23 cellular contexts compared by ENCODE assay signal in the genomic region with DNA sequence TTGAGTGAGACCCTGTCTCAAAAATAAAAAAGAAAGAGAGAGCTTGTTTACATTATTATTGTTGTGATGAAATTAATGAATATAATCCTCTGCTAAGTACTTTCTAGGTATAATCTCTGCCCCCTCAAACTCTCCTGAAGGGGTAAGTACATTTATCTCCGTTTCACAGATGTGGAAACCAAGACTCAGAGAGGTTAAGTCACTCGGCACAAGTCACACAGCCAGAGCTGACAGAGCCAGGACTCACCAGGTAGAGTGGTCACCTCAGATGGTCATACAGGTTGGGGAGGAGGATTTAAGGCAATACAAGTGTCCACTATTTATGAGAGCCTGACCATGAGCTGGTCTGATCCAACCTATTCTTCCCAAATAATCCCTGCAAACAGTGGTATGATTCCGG. TPM values are rescaled to one million over a fixed set of nuclear protein-coding genes. Genes with fewer than 3 reads are reported as not detected.
DNase-seq lines count a peak whose midpoint lies in the region; ATAC-seq and TF ChIP-seq lines count a peak whose summit lies in the region.
"Had no signal": no experiment of that assay in that cellular context is flagged by ENCODE, and none has a peak within 500 bp of the region (broad histone marks: within the 10 kb centered on the region; RNA-seq: fewer than 3 reads in every experiment).

No MANE protein-coding gene starts in this region.

- no peak for TF ChIP-seq CTCF in CD8-positive, alpha-beta T cell (IDR thresholded peaks at IDR 0.05)
- TF ChIP-seq CTCF in thyroid gland (IDR thresholded peaks at IDR 0.05) = no peak

- CTCF ChIA-PET in CD8-positive, alpha-beta T cell (lab: Charles Lee) = interaction anchor here (2.8 kb wide), 1 partner anchor 39 kb away, joined by 12 read pairs; no protein-coding TSS in a partner anchor

- peaks cover 23% of the 10 kb centered on the region for H3K36me3 Mint-ChIP-seq in CD4-positive, CD25-positive, alpha-beta regulatory T cell
- H3K36me3 Mint-ChIP-seq in CD8-positive, alpha-beta T cell = peaks cover 40% of the 10 kb centered on the region
- H3K36me3 Mint-ChIP-seq in T-helper 17 cell (ENCODE audit: low read depth) = peaks cover 5% of the 10 kb centered on the region

- POLR2A ChIA-PET in CD8-positive, alpha-beta T cell (lab: Charles Lee) = interaction anchor here (1.1 to 8.7 kb wide), 3 partner anchors 11 to 23 kb away, joined by 3 to 50 read pairs (median 4); a partner anchor contains a TSS

- peaks cover 0 to under 1% (median 0%) of the 10 kb centered on the region in 7 donors for H3K9me3 Mint-ChIP-seq in CD4-positive, CD25-positive, alpha-beta regulatory T cell
- H3K9me3 Mint-ChIP-seq in CD8-positive, alpha-beta T cell = no peaks in the 10 kb centered on the region
- H3K9me3 Mint-ChIP-seq: CD14-positive monocyte; CD8-positive, alpha-beta memory T cell had no signal

- peak overlapping the region in 2 of 3 donors; percentile 52 to 71 for H3K27ac Mint-ChIP-seq in CD4-positive, CD25-positive, alpha-beta regulatory T cell
- H3K27ac Mint-ChIP-seq in CD8-positive, alpha-beta T cell = peak overlapping the region; percentile 22
- H3K27ac Mint-ChIP-seq in T-helper 17 cell = peak overlapping the region; percentile 62

- intact Hi-C loops in CD8-positive, alpha-beta T cell (cut with DNase I, micrococcal nuclease) = no loop called here
- intact Hi-C loops in thyroid gland (cut with DNase I) = no loop called here

- no peaks in the 10 kb centered on the region for H3K27me3 ChIP-seq in CD4-positive, CD25-positive, alpha-beta regulatory T cell (ENCODE audit: control insufficient read depth, insufficient read depth, low read length)
- H3K27me3 ChIP-seq in CD8-positive, alpha-beta T cell (ENCODE audit: insufficient read depth, low read length) = no peaks in the 10 kb centered on the region
- H3K27me3 ChIP-seq in thyroid gland = no peaks in the 10 kb centered on the region
- H3K27me3 ChIP-seq: BE2C; BLaER1 treated with 17β-estradiol and CSF1 and Interleukin-3, amounts not matched to agents 10 nM and 100 nM had no signal

- no peak for ATAC-seq in CD4-positive, CD25-positive, alpha-beta regulatory T cell (ENCODE audit: low read depth in 2 of 2)
- ATAC-seq in CD8-positive, alpha-beta T cell = no peak
- ATAC-seq in T-helper 17 cell (no peak), GM21786 (IDR thresholded peaks at IDR 0.05; ENCODE audit: unreplicated experiment) (no peak)
- ATAC-seq: A549 had no signal

- no peak overlapping the region for H3K27ac ChIP-seq in CD4-positive, CD25-positive, alpha-beta regulatory T cell (ENCODE audit: insufficient read depth, low read length, poor library complexity, severe bottlenecking)
- H3K27ac ChIP-seq in CD8-positive, alpha-beta T cell (ENCODE audit: low read depth, low read length) = no peak overlapping the region
- H3K27ac ChIP-seq in thyroid gland = no peak overlapping the region
- H3K27ac ChIP-seq: A549; BLaER1 treated with 17β-estradiol and CSF1 and Interleukin-3, amounts not matched to agents 10 nM and 100 nM; GM23248 had no signal

- no peaks in the 10 kb centered on the region for H3K9me3 ChIP-seq in CD4-positive, CD25-positive, alpha-beta regulatory T cell (ENCODE audit: control insufficient read depth in 2 of 2, low read length in 2 of 2)
- H3K9me3 ChIP-seq in CD8-positive, alpha-beta T cell (ENCODE audit: low read length) = no peaks in the 10 kb centered on the region
- H3K9me3 ChIP-seq in T-helper 17 cell (ENCODE audit: control insufficient read depth, low read length, poor library complexity, severe bottlenecking) (no peaks in the 10 kb centered on the region), thyroid gland (no peaks in the 10 kb centered on the region)
- H3K9me3 ChIP-seq: A549; BE2C; BLaER1 treated with 17β-estradiol and CSF1 and Interleukin-3, amounts not matched to agents 10 nM and 100 nM had no signal

- H3K27me3 Mint-ChIP-seq in CD4-positive, CD25-positive, alpha-beta regulatory T cell = no peaks in the 10 kb centered on the region
- no peaks in the 10 kb centered on the region for H3K27me3 Mint-ChIP-seq in CD8-positive, alpha-beta T cell (ENCODE audit: low read depth)
- no peaks in the 10 kb centered on the region for H3K27me3 Mint-ChIP-seq in T-helper 17 cell
- H3K27me3 Mint-ChIP-seq: CD8-positive, alpha-beta memory T cell had no signal

- peaks cover 5% of the 10 kb centered on the region for H3K36me3 ChIP-seq in CD4-positive, CD25-positive, alpha-beta regulatory T cell (ENCODE audit: control insufficient read depth, insufficient read depth, low read length)
- H3K36me3 ChIP-seq in CD8-positive, alpha-beta T cell (ENCODE audit: insufficient read depth, low read length) = no peaks in the 10 kb centered on the region
- H3K36me3 ChIP-seq in thyroid gland = no peaks in the 10 kb centered on the region
- H3K36me3 ChIP-seq: BE2C had no signal

- WGBS in thyroid gland, 2 donors = 95 to 96% methylated on average over 3 of the region's 3 CpGs

- no peak for TF ChIP-seq POLR2A in thyroid gland (IDR thresholded peaks at IDR 0.05)

- no peak for DNase-seq in CD4-positive, CD25-positive, alpha-beta regulatory T cell
- no peak for DNase-seq in CD8-positive, alpha-beta T cell
- DNase-seq in T-helper 17 cell = no peak
- no peak for DNase-seq in NOMO-1 (lab: John Stamatoyannopoulos, UW; ENCODE audit: unreplicated experiment in 2 of 2)
- no peak for DNase-seq in thyroid gland
- DNase-seq: 8988T; ACHN; AML-193; BE2C; CD8-positive, alpha-beta memory T cell; DMS53; DMS79 treated with DMSO at 0.1 percent for 48 hours; GF-D8; GM23248; H7; HCEC 1CT had no signal

- no peak overlapping the region for H3K4me3 Mint-ChIP-seq in CD4-positive, CD25-positive, alpha-beta regulatory T cell
- no peak overlapping the region for H3K4me3 Mint-ChIP-seq in CD8-positive, alpha-beta T cell
- H3K4me3 Mint-ChIP-seq in T-helper 17 cell = no peak overlapping the region
- H3K4me3 Mint-ChIP-seq: CD14-positive monocyte; CD8-positive, alpha-beta memory T cell had no signal

- H3K4me3 ChIP-seq in CD4-positive, CD25-positive, alpha-beta regulatory T cell (ENCODE audit: low read depth, low read length) = no peak overlapping the region
- H3K4me3 ChIP-seq in CD8-positive, alpha-beta T cell (ENCODE audit: low read depth, low read length) = no peak overlapping the region
- no peak overlapping the region for H3K4me3 ChIP-seq in thyroid gland (replicated peaks in 1 of 3)
- H3K4me3 ChIP-seq: A549; BLaER1 treated with 17β-estradiol and CSF1 and Interleukin-3, amounts not matched to agents 10 nM and 100 nM; GM23248 had no signal

- H3K4me1 Mint-ChIP-seq in CD4-positive, CD25-positive, alpha-beta regulatory T cell = peaks cover under 1 to 9% (median 4%) of the 10 kb centered on the region in 4 donors
- peaks cover 7% of the 10 kb centered on the region for H3K4me1 Mint-ChIP-seq in CD8-positive, alpha-beta T cell (ENCODE audit: low read depth)
- H3K4me1 Mint-ChIP-seq in T-helper 17 cell = peaks cover 3% of the 10 kb centered on the region

- H3K4me1 ChIP-seq in CD4-positive, CD25-positive, alpha-beta regulatory T cell (ENCODE audit: control insufficient read depth, insufficient read depth, low read length, poor library complexity, severe bottlenecking) = peaks cover 4% of the 10 kb centered on the region
- peaks cover 8% of the 10 kb centered on the region for H3K4me1 ChIP-seq in CD8-positive, alpha-beta T cell (ENCODE audit: insufficient read depth, low read length)
- H3K4me1 ChIP-seq in thyroid gland = no peaks in the 10 kb centered on the region
- H3K4me1 ChIP-seq: BE2C had no signal

RNA-seq across cellular contexts. Expression of a gene that starts 15.2 kb away (rescaled TPM):
- total RNA-seq in CD4-positive, CD25-positive, alpha-beta regulatory T cell = 12.7 TPM
- 1 to 10 TPM; 1.8 to 6.5 (median 4.3) TPM for polyA plus RNA-seq in CD4-positive, CD25-positive, alpha-beta regulatory T cell
- 10 to 100 TPM; 70.0 to 72.3 TPM for total RNA-seq in CD8-positive, alpha-beta T cell
- total RNA-seq in T-helper 17 cell (1 to 10 TPM; 5.1 to 7.4 TPM), thyroid gland (under 1 TPM in 1 of 4 donors, not detected in 3; 0.78 TPM)
- total RNA-seq: G401, GM23248, H7 had no signal

RNA-seq across cellular contexts. Expression of a gene that starts 24.0 kb away (rescaled TPM):
- 64.1 TPM for total RNA-seq in CD4-positive, CD25-positive, alpha-beta regulatory T cell
- polyA plus RNA-seq in CD4-positive, CD25-positive, alpha-beta regulatory T cell = 1 to 10 TPM; 1.5 to 4.4 (median 3.6) TPM
- 100 to 1,000 TPM; 149 to 166 TPM for total RNA-seq in CD8-positive, alpha-beta T cell
- total RNA-seq in T-helper 17 cell = 10 to 100 TPM; 24.2 to 40.5 TPM
- 10 to 100 TPM in 1 of 4 donors, 1 to 10 TPM in 3; 4.4 to 19.6 (median 7.4) TPM for total RNA-seq in thyroid gland

RNA-seq across cellular contexts. Expression of a gene that starts 46.4 kb away (rescaled TPM):
- 22.8 TPM for total RNA-seq in CD4-positive, CD25-positive, alpha-beta regulatory T cell
- polyA plus RNA-seq in CD4-positive, CD25-positive, alpha-beta regulatory T cell = 10 to 100 TPM; 55.1 to 73.5 (median 64.4) TPM
- 10 to 100 TPM; 17.2 to 17.6 TPM for total RNA-seq in CD8-positive, alpha-beta T cell
- total RNA-seq in T-helper 17 cell (10 to 100 TPM; 21.0 to 30.3 TPM), thyroid gland (10 to 100 TPM; 22.4 to 61.9 (median 32.5) TPM)

RNA-seq across cellular contexts. Expression of a gene that starts 52.4 kb away (rescaled TPM):
- 3.3 TPM for total RNA-seq in CD4-positive, CD25-positive, alpha-beta regulatory T cell
- 1 to 10 TPM in 3 of 4 donors, under 1 TPM in 1; 0.83 to 1.6 (median 1.3) TPM for polyA plus RNA-seq in CD4-positive, CD25-positive, alpha-beta regulatory T cell
- total RNA-seq in CD8-positive, alpha-beta T cell = 1 to 10 TPM; 2.4 to 3.4 TPM
- total RNA-seq in T-helper 17 cell (1 to 10 TPM; 4.0 to 4.3 TPM), thyroid gland (1 to 10 TPM in 1 of 4 donors, not detected in 3; 1.4 TPM)
- total RNA-seq: Daoy, G401, H1, H7 had no signal
